In the genomic region with DNA sequence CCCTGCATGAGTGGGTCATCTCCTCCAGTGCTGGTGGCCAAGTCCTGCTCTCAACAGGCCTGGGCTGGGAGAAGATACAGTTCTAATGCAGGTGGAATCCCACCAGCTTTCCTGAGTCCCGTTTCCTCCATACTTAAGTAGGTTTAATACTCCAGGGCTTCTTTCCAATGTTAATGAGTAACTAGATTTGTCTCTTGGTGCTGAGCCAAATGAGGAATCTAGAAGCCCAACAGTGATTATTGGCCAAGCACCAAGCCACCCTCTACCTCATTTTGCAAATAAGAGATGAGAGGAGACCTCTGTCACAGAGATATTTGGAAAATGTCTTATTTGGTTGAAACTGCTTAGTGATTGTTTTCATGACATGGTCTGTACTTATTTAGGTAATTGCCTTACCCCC, we compare ENCODE assay signal across 1 cellular context.
TF ChIP-seq lines count a peak whose summit lies in the region.

No MANE protein-coding gene starts in this region.

TF ChIP-seq in HepG2, 621 proteins besides CTCF, POLR2A, EP300 and RAD21 (continued from another document):
- TF ChIP-seq ZBTB25 (CRISPR knock-in tag; IDR thresholded peaks at IDR 0.05) = no peak
- TF ChIP-seq STAG1 (CRISPR knock-in tag; IDR thresholded peaks at IDR 0.05) = no peak
- no peak for TF ChIP-seq REPIN1 (CRISPR knock-in tag; IDR thresholded peaks at IDR 0.05; ENCODE audit: borderline replicate concordance, low read depth)
- TF ChIP-seq MIXL1 (CRISPR knock-in tag; IDR thresholded peaks at IDR 0.05) = no peak
- no peak for TF ChIP-seq MYC (CRISPR knock-in tag; IDR thresholded peaks at IDR 0.05; ENCODE audit: borderline replicate concordance)
- no peak for TF ChIP-seq ZFYVE20 (CRISPR knock-in tag; IDR thresholded peaks at IDR 0.05; ENCODE audit: borderline replicate concordance, low read depth)
- TF ChIP-seq SAP130 (CRISPR knock-in tag; IDR thresholded peaks at IDR 0.05; ENCODE audit: low read depth) = no peak
- no peak for TF ChIP-seq FOXO4 (CRISPR knock-in tag; conservative IDR thresholded peaks at IDR 0.05)
- no peak for TF ChIP-seq ZNF569 (CRISPR knock-in tag; IDR thresholded peaks at IDR 0.05; ENCODE audit: borderline replicate concordance)
- TF ChIP-seq, protein P1, sequence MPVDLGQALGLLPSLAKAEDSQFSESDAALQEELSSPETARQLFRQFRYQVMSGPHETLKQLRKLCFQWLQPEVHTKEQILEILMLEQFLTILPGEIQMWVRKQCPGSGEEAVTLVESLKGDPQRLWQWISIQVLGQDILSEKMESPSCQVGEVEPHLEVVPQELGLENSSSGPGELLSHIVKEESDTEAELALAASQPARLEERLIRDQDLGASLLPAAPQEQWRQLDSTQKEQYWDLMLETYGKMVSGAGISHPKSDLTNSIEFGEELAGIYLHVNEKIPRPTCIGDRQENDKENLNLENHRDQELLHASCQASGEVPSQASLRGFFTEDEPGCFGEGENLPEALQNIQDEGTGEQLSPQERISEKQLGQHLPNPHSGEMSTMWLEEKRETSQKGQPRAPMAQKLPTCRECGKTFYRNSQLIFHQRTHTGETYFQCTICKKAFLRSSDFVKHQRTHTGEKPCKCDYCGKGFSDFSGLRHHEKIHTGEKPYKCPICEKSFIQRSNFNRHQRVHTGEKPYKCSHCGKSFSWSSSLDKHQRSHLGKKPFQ (CRISPR knock-in tag; IDR thresholded peaks at IDR 0.05; ENCODE audit: insufficient replicate concordance) = no peak
- TF ChIP-seq ZNF30 (CRISPR knock-in tag; IDR thresholded peaks at IDR 0.05) = no peak
